ENCODE assay signal across 23 cellular contexts in the genomic region with DNA sequence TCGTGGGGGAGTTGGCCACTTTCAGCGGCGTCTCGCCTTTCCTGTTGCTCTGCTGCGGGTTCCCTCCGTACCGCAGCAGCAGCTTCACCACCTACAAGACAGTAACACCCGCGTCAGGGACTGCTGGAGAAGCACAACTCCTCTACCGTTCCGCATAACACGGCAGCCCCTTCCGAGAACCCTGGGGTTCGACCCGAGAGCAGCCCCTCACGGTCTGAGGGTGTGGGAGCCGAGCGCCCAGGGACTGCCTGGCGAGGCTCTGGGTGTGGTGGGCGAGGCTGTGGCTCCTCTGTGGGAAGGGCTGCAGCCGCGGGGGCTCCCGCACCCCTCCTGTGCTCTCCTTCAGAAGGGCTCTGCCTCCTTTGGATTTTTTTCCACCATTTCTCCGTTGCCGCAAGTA.
"Had no signal": no experiment of that assay in that cellular context is flagged by ENCODE, and none has a peak within 500 bp of the region (broad histone marks: within the 10 kb centered on the region; RNA-seq: fewer than 3 reads in every experiment).

No MANE protein-coding gene starts in this region.

- H3K4me3 ChIP-seq: hepatocyte, left lung, sigmoid colon, smooth muscle cell, thoracic aorta, vagina had no signal

- H3K27ac ChIP-seq: foreskin keratinocyte, hepatocyte, left lung, parathyroid adenoma, sigmoid colon, thoracic aorta, vagina had no signal

- H2AFZ ChIP-seq: hepatocyte, parathyroid adenoma had no signal

- H3K4me3 Mint-ChIP-seq: activated naive CD8-positive, alpha-beta T cell; dendritic cell treated with granulocyte-macrophage colony-stimulating factor and Interleukin-4, amounts not matched to agents 40 ng/mL and 50 ng/mL, for 4 days; immature natural killer cell; natural killer cell; stimulated activated naive B cell treated with anti-CD40 and anti-IgM and Interleukin-4, amounts not matched to agents 10 μg/mL and 1 μg/mL and 100 μg/mL, for 72 hours; type B pancreatic cell had no signal

- H3K9ac ChIP-seq: parathyroid adenoma had no signal

- H3K4me2 ChIP-seq: hepatocyte, smooth muscle cell had no signal

- H3K9me3 Mint-ChIP-seq: dendritic cell treated with granulocyte-macrophage colony-stimulating factor and Interleukin-4, amounts not matched to agents 40 ng/mL and 50 ng/mL, for 4 days; immature natural killer cell; natural killer cell; stimulated activated naive B cell treated with anti-CD40 and anti-IgM and Interleukin-4, amounts not matched to agents 10 μg/mL and 1 μg/mL and 100 μg/mL, for 72 hours; type B pancreatic cell had no signal

- H3K27me3 ChIP-seq: foreskin keratinocyte, hepatocyte, left lung, sigmoid colon, vagina had no signal

- H3K36me3 Mint-ChIP-seq: activated naive CD8-positive, alpha-beta T cell; natural killer cell had no signal

- H3K9me3 ChIP-seq: left lung, sigmoid colon, thoracic aorta, vagina had no signal

- DNase-seq: activated CD8-positive, alpha-beta memory T cell treated with anti-CD3 and anti-CD28 coated beads for 24 hours; activated CD8-positive, alpha-beta memory T cell treated with anti-CD3 and anti-CD28 coated beads, Interleukin-2, amount 50 U/mL, for 4 hours; activated effector memory CD4-positive, alpha-beta T cell treated with anti-CD3 and anti-CD28 coated beads, Interleukin-2, amount 50 U/mL, for 16 hours; effector CD4-positive, alpha-beta T cell; foreskin keratinocyte; immature natural killer cell; mammary epithelial cell; midbrain; natural killer cell; nucleus accumbens; sigmoid colon; stimulated activated CD4-positive, alpha-beta T cell treated with anti-CD3 and anti-CD28 coated beads, Interleukin-15, amount 100 ng/mL, for 24 hours; stimulated activated naive B cell treated with anti-CD40 and anti-IgM and Interleukin-4, amounts not matched to agents 10 μg/mL and 1 μg/mL and 100 μg/mL, for 72 hours; T-helper 9 cell had no signal

- H3K4me1 ChIP-seq: foreskin keratinocyte, left lung, parathyroid adenoma, vagina had no signal

- H3K27me3 Mint-ChIP-seq: activated naive CD8-positive, alpha-beta T cell; dendritic cell treated with granulocyte-macrophage colony-stimulating factor and Interleukin-4, amounts not matched to agents 40 ng/mL and 50 ng/mL, for 4 days; stimulated activated naive B cell treated with anti-CD40 and anti-IgM and Interleukin-4, amounts not matched to agents 10 μg/mL and 1 μg/mL and 100 μg/mL, for 72 hours; type B pancreatic cell had no signal

- ATAC-seq: foreskin keratinocyte; left lung; natural killer cell; stimulated activated naive B cell treated with anti-CD40 and anti-IgM and Interleukin-4, amounts not matched to agents 10 μg/mL and 1 μg/mL and 100 μg/mL, for 72 hours had no signal

- H3K27ac Mint-ChIP-seq: activated naive CD8-positive, alpha-beta T cell; dendritic cell treated with granulocyte-macrophage colony-stimulating factor and Interleukin-4, amounts not matched to agents 40 ng/mL and 50 ng/mL, for 4 days; natural killer cell; stimulated activated naive B cell treated with anti-CD40 and anti-IgM and Interleukin-4, amounts not matched to agents 10 μg/mL and 1 μg/mL and 100 μg/mL, for 72 hours; type B pancreatic cell had no signal
